Comparison of ENCODE assay signal across 11 cellular contexts in the genomic region with DNA sequence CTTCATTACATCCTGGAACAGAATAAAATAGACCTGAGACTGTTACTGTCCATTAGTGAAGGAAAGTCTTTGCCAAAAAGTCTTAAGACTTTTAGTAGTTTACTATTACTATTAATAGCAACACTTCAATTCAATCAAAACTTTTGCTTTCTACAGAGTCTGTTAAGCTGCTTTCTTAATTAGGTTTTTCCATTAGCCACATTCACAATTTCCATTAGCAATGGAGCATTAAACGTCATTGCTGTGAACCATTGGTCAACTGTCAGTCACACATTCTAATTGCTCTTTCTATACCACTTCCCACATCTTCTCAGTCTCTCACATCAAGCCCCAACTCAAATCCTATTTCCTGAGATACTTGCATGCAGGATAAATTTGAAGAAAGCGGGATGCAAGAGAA.
"Had no signal": no experiment of that assay in that cellular context is flagged by ENCODE, and none has a peak within 500 bp of the region (broad histone marks: within the 10 kb centered on the region; RNA-seq: fewer than 3 reads in every experiment).

No MANE protein-coding gene starts in this region.

- H3K4me1 ChIP-seq: HAP-1 had no signal

- ATAC-seq: GM23338, HCT116 had no signal

- H2AFZ ChIP-seq: GM23248 had no signal

- H3K4me3 ChIP-seq: GM23248, GM23338, HAP-1 had no signal

- FAIRE-seq: H1, H54 had no signal

- H3K27ac Mint-ChIP-seq: GM23338, H9, HFFc6 had no signal

- H3K36me3 ChIP-seq: HAP-1 had no signal

- H3K9me3 ChIP-seq: HAP-1 had no signal

- DNase-seq: GM23248, GOT3, H7, H9, HCEC 1CT, HFFc6 had no signal

- H3K27ac ChIP-seq: GM23248 had no signal

- H3K4me3 Mint-ChIP-seq: GM23338, H9, HFFc6 had no signal

- H3K9ac ChIP-seq: GM23248 had no signal

- H3K4me2 ChIP-seq: GM23338 had no signal
